8 cellular contexts compared by ENCODE assay signal in genomic region chr9:123360161-123361085, GRCh38. TPM values are rescaled to one million over a fixed set of nuclear protein-coding genes. Genes with fewer than 3 reads are reported as not detected.
DNase-seq lines count a peak whose midpoint lies in the region; ATAC-seq and TF ChIP-seq lines count a peak whose summit lies in the region.

No MANE protein-coding gene starts in this region.

- no peak overlapping the region for H3K27ac Mint-ChIP-seq in activated T-helper 2 cell treated with anti-CD3 and anti-CD28 coated beads, Interferon-gamma antibody, Interleukin-2, Interleukin-4, amounts not matched to agents 10 μg/mL and 5 μg/mL and 100 μg/mL, durations not matched to agents 14 hours and 24 hours and 36 hours

- peak overlapping the region; percentile 70 for H3K9ac ChIP-seq in Loucy (ENCODE audit: low read depth, low read length, poor library complexity, severe bottlenecking)
- H3K9ac ChIP-seq in mucosa of rectum (ENCODE audit: low read depth in 1 of 2, low read length in 2 of 2) = peak overlapping the region in 1 of 2 donors; percentile 18

- peak overlapping the region; percentile 69 for H3K4me2 ChIP-seq in Loucy (ENCODE audit: low read depth, low read length, poor library complexity, severe bottlenecking)

- intact Hi-C loops in activated T-helper 2 cell treated with anti-CD3 and anti-CD28 coated beads, Interferon-gamma antibody, Interleukin-2, Interleukin-4, amounts not matched to agents 10 μg/mL and 5 μg/mL and 100 μg/mL, durations not matched to agents 14 hours and 24 hours and 36 hours (cut with micrococcal nuclease) = no loop called here

- H3K36me3 ChIP-seq in Loucy (ENCODE audit: insufficient read depth, low read length) = no peaks in the 10 kb centered on the region
- no peaks in the 10 kb centered on the region for H3K36me3 ChIP-seq in mucosa of rectum (ENCODE audit: control insufficient read depth in 2 of 2, insufficient read depth in 2 of 2, low read length in 2 of 2)
- H3K36me3 ChIP-seq in MG63 = no peaks in the 10 kb centered on the region

- no peaks in the 10 kb centered on the region for H3F3A ChIP-seq in Loucy (ENCODE audit: low read depth)

- no peaks in the 10 kb centered on the region for H3K27me3 Mint-ChIP-seq in activated T-helper 2 cell treated with anti-CD3 and anti-CD28 coated beads, Interferon-gamma antibody, Interleukin-2, Interleukin-4, amounts not matched to agents 10 μg/mL and 5 μg/mL and 100 μg/mL, durations not matched to agents 14 hours and 24 hours and 36 hours (ENCODE audit: low read depth)

- no peak for TF ChIP-seq CTCF in Loucy (conservative IDR thresholded peaks at IDR 0.05; ENCODE audit: low read length)

- no peak for ATAC-seq in GM19452 (IDR thresholded peaks at IDR 0.05; ENCODE audit: unreplicated experiment)
- ATAC-seq in GM21528 (IDR thresholded peaks at IDR 0.05; ENCODE audit: low FRiP score, unreplicated experiment) = no peak

- H3K4me1 ChIP-seq in Loucy (ENCODE audit: insufficient read depth, low read length, poor library complexity, severe bottlenecking) (peaks cover 48% of the 10 kb centered on the region), mucosa of rectum (ENCODE audit: control insufficient read depth in 2 of 2, insufficient read depth in 2 of 2, low read length in 2 of 2) (peaks cover 16 to 21% of the 10 kb centered on the region in 2 donors)

- DNase-seq in GDM1 (lab: John Stamatoyannopoulos, UW) = peak; percentile 51
- peak; percentile 30 for DNase-seq in activated T-helper 2 cell treated with anti-CD3 and anti-CD28 coated beads, Interferon-gamma antibody, Interleukin-2, Interleukin-4, amounts not matched to agents 10 μg/mL and 5 μg/mL and 100 μg/mL, durations not matched to agents 14 hours and 24 hours and 36 hours (ENCODE audit: low spot score)
- DNase-seq in stimulated activated naive CD4-positive, alpha-beta T cell treated with Interleukin-2 at 50 U/mL for 16 hours (lab: John Stamatoyannopoulos, UW) = no peak
- no peak for DNase-seq in MG63

- H3K4me3 ChIP-seq in Loucy (ENCODE audit: low read length, poor library complexity, severe bottlenecking) = peak overlapping the region; percentile 41
- no peak overlapping the region for H3K4me3 ChIP-seq in mucosa of rectum (ENCODE audit: low read length in 2 of 2)
- H3K4me3 ChIP-seq in MG63 = no peak overlapping the region

- H3K27ac ChIP-seq in mucosa of rectum (ENCODE audit: low read depth in 2 of 2, low read length in 2 of 2) = peak overlapping the region; percentile 70 to 74

- no peaks in the 10 kb centered on the region for H3K79me2 ChIP-seq in Loucy (ENCODE audit: insufficient read depth, low read length)

- H3K9me3 Mint-ChIP-seq in activated T-helper 2 cell treated with anti-CD3 and anti-CD28 coated beads, Interferon-gamma antibody, Interleukin-2, Interleukin-4, amounts not matched to agents 10 μg/mL and 5 μg/mL and 100 μg/mL, durations not matched to agents 14 hours and 24 hours and 36 hours = no peaks in the 10 kb centered on the region

- H3K4me3 Mint-ChIP-seq in activated T-helper 2 cell treated with anti-CD3 and anti-CD28 coated beads, Interferon-gamma antibody, Interleukin-2, Interleukin-4, amounts not matched to agents 10 μg/mL and 5 μg/mL and 100 μg/mL, durations not matched to agents 14 hours and 24 hours and 36 hours (ENCODE audit: low read depth) = no peak overlapping the region

- H3K27me3 ChIP-seq in Loucy (ENCODE audit: insufficient read depth, low read length, poor library complexity, severe bottlenecking) = no peaks in the 10 kb centered on the region
- H3K27me3 ChIP-seq in mucosa of rectum (ENCODE audit: control insufficient read depth in 2 of 2, insufficient read depth in 2 of 2, low read length in 2 of 2) = no peaks in the 10 kb centered on the region
- H3K27me3 ChIP-seq in MG63 = no peaks in the 10 kb centered on the region

- H3K9me3 ChIP-seq in Loucy (ENCODE audit: insufficient read depth, low read depth, low read length) = no peaks in the 10 kb centered on the region
- H3K9me3 ChIP-seq in mucosa of rectum (ENCODE audit: control insufficient read depth in 2 of 2, low read length in 2 of 2) = no peaks in the 10 kb centered on the region
- no peaks in the 10 kb centered on the region for H3K9me3 ChIP-seq in MG63

- H3K9me2 ChIP-seq in Loucy (replicated peaks; ENCODE audit: low read depth, low read length) = no peaks in the 10 kb centered on the region

- H4K20me1 ChIP-seq in Loucy (ENCODE audit: insufficient read depth, low read length, poor library complexity, severe bottlenecking) = no peaks in the 10 kb centered on the region

- peaks cover 12% of the 10 kb centered on the region for H3K4me1 Mint-ChIP-seq in activated T-helper 2 cell treated with anti-CD3 and anti-CD28 coated beads, Interferon-gamma antibody, Interleukin-2, Interleukin-4, amounts not matched to agents 10 μg/mL and 5 μg/mL and 100 μg/mL, durations not matched to agents 14 hours and 24 hours and 36 hours (ENCODE audit: low read depth)

- peak overlapping the region; percentile 72 for H2AFZ ChIP-seq in Loucy (ENCODE audit: low read length)

- H3K36me3 Mint-ChIP-seq in activated T-helper 2 cell treated with anti-CD3 and anti-CD28 coated beads, Interferon-gamma antibody, Interleukin-2, Interleukin-4, amounts not matched to agents 10 μg/mL and 5 μg/mL and 100 μg/mL, durations not matched to agents 14 hours and 24 hours and 36 hours (ENCODE audit: low read depth) = no peaks in the 10 kb centered on the region

RNA-seq across cellular contexts. Expression of gene CRB2, which starts 4.4 kb away (rescaled TPM):
- total RNA-seq in activated T-helper 2 cell treated with anti-CD3 and anti-CD28 coated beads, Interferon-gamma antibody, Interleukin-2, Interleukin-4, amounts not matched to agents 10 μg/mL and 5 μg/mL and 100 μg/mL, durations not matched to agents 14 hours and 24 hours and 36 hours = not detected in 2 replicates
- not detected in 2 replicates for total RNA-seq in MG63 (2014; rRNA removed; shearing (Covaris generic); ENCODE audit: low replicate concordance)

Comparison
In these comparisons a context has a peak if more than half of its experiments do, and no peak if none do; other contexts are left out.
1. DNase-seq: peak in GDM1 (single experiment) and activated T-helper 2 cell treated with anti-CD3 and anti-CD28 coated beads, Interferon-gamma antibody, Interleukin-2, Interleukin-4, amounts not matched to agents 10 μg/mL and 5 μg/mL and 100 μg/mL, durations not matched to agents 14 hours and 24 hours and 36 hours (single experiment); none in stimulated activated naive CD4-positive, alpha-beta T cell treated with Interleukin-2 at 50 U/mL for 16 hours (single experiment) and MG63 (single experiment).